15 cellular contexts compared by ENCODE assay signal in genomic region chr17:16052486-16052885, GRCh38. TPM values are rescaled to one million over a fixed set of nuclear protein-coding genes. Genes with fewer than 3 reads are reported as not detected.
DNase-seq lines count a peak whose midpoint lies in the region; ATAC-seq and TF ChIP-seq lines count a peak whose summit lies in the region.
"Had no signal": no experiment of that assay in that cellular context is flagged by ENCODE, and none has a peak within 500 bp of the region (broad histone marks: within the 10 kb centered on the region; RNA-seq: fewer than 3 reads in every experiment).

No MANE protein-coding gene starts in this region.

- no peak overlapping the region for H3K4me3 ChIP-seq in choroid plexus epithelial cell (ENCODE audit: low read depth, low read length)
- H3K4me3 ChIP-seq: esophagus muscularis mucosa had no signal

- peaks cover 16 to 87% (median 53%) of the 10 kb centered on the region in 3 donors for H3K36me3 Mint-ChIP-seq in naive thymus-derived CD8-positive, alpha-beta T cell
- peaks cover 53% of the 10 kb centered on the region for H3K36me3 Mint-ChIP-seq in mesothelial cell of epicardium
- H3K36me3 Mint-ChIP-seq in activated naive CD4-positive, alpha-beta T cell treated with anti-CD3 and anti-CD28 coated beads, Interleukin-2, amount 50 U/mL, for 72 hours = peaks cover 21 to 57% of the 10 kb centered on the region in 2 donors

- POLR2A ChIA-PET in naive thymus-derived CD8-positive, alpha-beta T cell (lab: Charles Lee) = no interaction called here

- H3K27ac Mint-ChIP-seq in naive thymus-derived CD8-positive, alpha-beta T cell = peak overlapping the region in 7 of 10 donors; percentile 7 to 74 (median 30)
- H3K27ac Mint-ChIP-seq in mesothelial cell of epicardium = no peak overlapping the region
- peak overlapping the region in 1 of 2 donors; percentile 4 for H3K27ac Mint-ChIP-seq in activated naive CD4-positive, alpha-beta T cell treated with anti-CD3 and anti-CD28 coated beads, Interleukin-2, amount 50 U/mL, for 72 hours
- H3K27ac Mint-ChIP-seq: activated B cell treated with CpG ODN at 0.5 μM for 24 hours had no signal

- H3K27me3 Mint-ChIP-seq in naive thymus-derived CD8-positive, alpha-beta T cell = no peaks in the 10 kb centered on the region
- H3K27me3 Mint-ChIP-seq in mesothelial cell of epicardium (ENCODE audit: low read depth) = no peaks in the 10 kb centered on the region
- H3K27me3 Mint-ChIP-seq: activated B cell treated with CpG ODN at 0.5 μM for 24 hours had no signal

- TF ChIP-seq CTCF in choroid plexus epithelial cell (conservative IDR thresholded peaks at IDR 0.05; ENCODE audit: low read depth, low read length) (no peak), mesothelial cell of epicardium (IDR thresholded peaks at IDR 0.05; ENCODE audit: unreplicated experiment) (no peak)

- H3K9me3 Mint-ChIP-seq in naive thymus-derived CD8-positive, alpha-beta T cell = no peaks in the 10 kb centered on the region
- H3K9me3 Mint-ChIP-seq in mesothelial cell of epicardium = peaks cover 34% of the 10 kb centered on the region
- peaks cover 0 to 5% of the 10 kb centered on the region in 2 donors for H3K9me3 Mint-ChIP-seq in activated naive CD4-positive, alpha-beta T cell treated with anti-CD3 and anti-CD28 coated beads, Interleukin-2, amount 50 U/mL, for 72 hours
- H3K9me3 Mint-ChIP-seq: activated B cell treated with CpG ODN at 0.5 μM for 24 hours had no signal

- peak; percentile 33 for DNase-seq in GM04503 (ENCODE audit: low read depth)
- peak; percentile 7 for DNase-seq in RPMI7951 (ENCODE audit: low read depth)
- peak; percentile 35 for DNase-seq in choroid plexus epithelial cell (ENCODE audit: low read depth)
- DNase-seq in naive thymus-derived CD8-positive, alpha-beta T cell = no peak
- no peak for DNase-seq in mesothelial cell of epicardium (ENCODE audit: low spot score in 2 of 2, unreplicated experiment in 2 of 2)
- no peak for DNase-seq in T-helper 1 cell
- DNase-seq in GM19238 (ENCODE audit: insufficient read length, low spot score) = no peak
- no peak for DNase-seq in activated naive CD4-positive, alpha-beta T cell treated with anti-CD3 and anti-CD28 coated beads, Interleukin-2, amount 50 U/mL, for 72 hours (ENCODE audit: low spot score in 2 of 2)
- DNase-seq: activated B cell treated with CpG ODN at 0.5 μM for 24 hours, NCI-H1105, NCI-H2081 treated with DMSO at 0.1 percent for 48 hours, right cardiac atrium, substantia nigra had no signal

- no peak overlapping the region for H3K4me3 Mint-ChIP-seq in naive thymus-derived CD8-positive, alpha-beta T cell
- no peak overlapping the region for H3K4me3 Mint-ChIP-seq in mesothelial cell of epicardium
- H3K4me3 Mint-ChIP-seq: activated B cell treated with CpG ODN at 0.5 μM for 24 hours had no signal

- H3K4me1 Mint-ChIP-seq in naive thymus-derived CD8-positive, alpha-beta T cell = peaks cover 5 to 27% (median 16%) of the 10 kb centered on the region in 4 donors
- H3K4me1 Mint-ChIP-seq in mesothelial cell of epicardium = no peaks in the 10 kb centered on the region
- H3K4me1 Mint-ChIP-seq: activated B cell treated with CpG ODN at 0.5 μM for 24 hours had no signal

- ATAC-seq in naive thymus-derived CD8-positive, alpha-beta T cell = no peak
- ATAC-seq in activated naive CD4-positive, alpha-beta T cell treated with anti-CD3 and anti-CD28 coated beads, Interleukin-2, amount 50 U/mL, for 72 hours = no peak
- ATAC-seq: HCT116, right cardiac atrium had no signal

RNA-seq across cellular contexts. Expression of gene TTC19, which starts 52.9 kb away (rescaled TPM):
- 17.7 and 19.8 TPM in 2 replicates for total RNA-seq in RPMI7951 (2014; rRNA removed; shearing (Covaris generic))
- total RNA-seq in naive thymus-derived CD8-positive, alpha-beta T cell = 10 to 100 TPM; 37.0 to 37.6 TPM
- 10 to 100 TPM; 31.6 to 39.6 (median 35.1) TPM for polyA plus RNA-seq in naive thymus-derived CD8-positive, alpha-beta T cell
- total RNA-seq in mesothelial cell of epicardium = 38.5 to 41.7 TPM (median 39.7 TPM) in 3 replicates
- 10 to 100 TPM; 27.3 to 29.4 TPM for total RNA-seq in activated naive CD4-positive, alpha-beta T cell treated with anti-CD3 and anti-CD28 coated beads, Interleukin-2, amount 50 U/mL, for 72 hours

RNA-seq across cellular contexts. Expression of gene ZSWIM7, which starts 53.0 kb away (rescaled TPM):
- 23.0 and 27.2 TPM in 2 replicates for total RNA-seq in RPMI7951 (2014; rRNA removed; shearing (Covaris generic))
- total RNA-seq in naive thymus-derived CD8-positive, alpha-beta T cell = 10 to 100 TPM; 37.3 to 37.6 TPM
- polyA plus RNA-seq in naive thymus-derived CD8-positive, alpha-beta T cell = 10 to 100 TPM; 60.9 to 87.3 (median 69.3) TPM
- total RNA-seq in mesothelial cell of epicardium = 27.0 to 31.6 TPM (median 29.2 TPM) in 3 replicates
- 10 to 100 TPM in 1 of 2 donors, 1 to 10 TPM in 1; 8.8 to 26.2 TPM for total RNA-seq in activated naive CD4-positive, alpha-beta T cell treated with anti-CD3 and anti-CD28 coated beads, Interleukin-2, amount 50 U/mL, for 72 hours

Comparison
In these comparisons a context has a peak if more than half of its experiments do, and no peak if none do; other contexts are left out.
1. DNase-seq: peak in GM04503 (single experiment), RPMI7951 (single experiment) and choroid plexus epithelial cell (single experiment); none in naive thymus-derived CD8-positive, alpha-beta T cell (0 of 10), mesothelial cell of epicardium (0 of 2), T-helper 1 cell (0 of 5), GM19238 (single experiment) and activated naive CD4-positive, alpha-beta T cell treated with anti-CD3 and anti-CD28 coated beads, Interleukin-2, amount 50 U/mL, for 72 hours (0 of 2).